ENCODE assay signal across 11 cellular contexts in the genomic region with DNA sequence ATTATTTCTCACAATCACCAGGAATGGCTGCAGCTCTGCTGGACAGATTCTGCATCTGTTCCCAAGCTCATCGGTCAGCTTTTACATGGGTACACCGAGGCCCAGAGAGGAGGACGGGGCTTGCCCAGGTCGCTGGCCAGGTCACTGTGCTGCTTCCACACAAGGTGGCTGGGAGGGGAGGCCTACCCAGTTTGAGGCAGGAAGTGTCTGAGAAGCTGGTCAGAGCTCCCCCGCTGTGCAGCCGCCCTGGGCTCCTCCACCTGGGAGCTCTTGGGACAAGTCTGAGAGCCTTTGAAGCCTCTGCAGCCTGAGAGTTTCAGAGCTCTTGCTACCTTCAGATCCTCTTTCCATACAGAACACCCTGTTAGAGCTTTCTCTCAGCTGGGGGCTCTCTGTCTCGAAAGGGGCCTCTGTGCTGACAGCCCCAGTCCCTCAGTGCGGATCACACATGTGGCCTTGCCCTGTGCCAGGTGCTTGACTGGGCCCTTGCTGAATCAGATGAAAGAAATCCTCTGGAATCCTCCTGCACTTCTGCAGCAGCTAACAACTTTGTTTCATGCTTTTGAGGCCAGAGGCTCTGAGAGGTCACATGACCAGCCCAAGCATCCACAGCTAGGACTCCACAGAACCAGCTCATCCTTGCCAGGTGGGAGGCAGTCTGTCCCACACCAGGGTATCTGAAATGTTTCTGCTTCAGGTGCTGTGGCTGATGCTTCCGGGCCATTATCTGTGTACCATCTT.
DNase-seq lines count a peak whose midpoint lies in the region; ATAC-seq and TF ChIP-seq lines count a peak whose summit lies in the region.
"Had no signal": no experiment of that assay in that cellular context is flagged by ENCODE, and none has a peak within 500 bp of the region (broad histone marks: within the 10 kb centered on the region; RNA-seq: fewer than 3 reads in every experiment).

No MANE protein-coding gene starts in this region.

- no peak overlapping the region for H3K27ac ChIP-seq in OCI-LY7 (ENCODE audit: low read depth, low read length, poor library complexity, severe bottlenecking)
- H3K27ac ChIP-seq in sigmoid colon: peak overlapping the region; percentile 55 to 81 (median 66)

- H3K9me3 ChIP-seq in OCI-LY7 (ENCODE audit: low read length): no peaks in the 10 kb centered on the region
- H3K9me3 ChIP-seq in sigmoid colon: no peaks in the 10 kb centered on the region

- TF ChIP-seq POLR2A in sigmoid colon (IDR thresholded peaks at IDR 0.05): no peak

- no peaks in the 10 kb centered on the region for H3K9me3 Mint-ChIP-seq in progenitor cell of endocrine pancreas (ENCODE audit: low read depth)
- H3K9me3 Mint-ChIP-seq: memory B cell had no signal

- peaks cover 2% of the 10 kb centered on the region for H3K4me1 Mint-ChIP-seq in progenitor cell of endocrine pancreas (ENCODE audit: low read depth)

- H3K27me3 ChIP-seq in sigmoid colon: no peaks in the 10 kb centered on the region

- TF ChIP-seq EP300 in sigmoid colon (IDR thresholded peaks at IDR 0.05): no peak

- WGBS in sigmoid colon, 2 donors: 79 to 94% methylated on average over 9 of the region's 9 CpGs

- in situ Hi-C loops in G401 (cut with HindIII; ENCODE audit: low sequenced_read_pairs): no loop called here

- intact Hi-C loops in OCI-LY7 (cut with micrococcal nuclease; ENCODE audit: unreplicated experiment) (no loop called here), sigmoid colon (cut with DNase I) (no loop called here), sciatic nerve (cut with DNase I) (no loop called here)

- no peak for ATAC-seq in sciatic nerve

- H3K27ac Mint-ChIP-seq in progenitor cell of endocrine pancreas: no peak overlapping the region
- H3K27ac Mint-ChIP-seq: memory B cell had no signal

- POLR2A ChIA-PET in OCI-LY7 (lab: Charles Lee): interaction anchor here (1.5 kb wide), 1 partner anchor 14 kb away, joined by 8 read pairs; no protein-coding TSS in a partner anchor

- no peaks in the 10 kb centered on the region for H3K27me3 Mint-ChIP-seq in progenitor cell of endocrine pancreas
- H3K27me3 Mint-ChIP-seq: memory B cell had no signal

- CTCF ChIA-PET in OCI-LY7 (lab: Charles Lee; ENCODE audit: unreplicated experiment): interaction anchor here (0.7 to 1.0 kb wide), 2 partner anchors 10 to 12 kb away, joined by 3 read pairs; no protein-coding TSS in a partner anchor

- H3K9me2 ChIP-seq in OCI-LY7 (ENCODE audit: insufficient read depth, low read length): no peaks in the 10 kb centered on the region

- H3K36me3 ChIP-seq in OCI-LY7 (ENCODE audit: insufficient read depth, low read length): peaks cover 26% of the 10 kb centered on the region
- no peaks in the 10 kb centered on the region for H3K36me3 ChIP-seq in sigmoid colon

- H3K4me2 ChIP-seq in OCI-LY7 (ENCODE audit: low read length): peak overlapping the region; percentile 15; the same call in 1 of the 2 replicates

- TF ChIP-seq CTCF in OCI-LY7 (conservative IDR thresholded peaks at IDR 0.05; ENCODE audit: low read length) (no peak), sigmoid colon (IDR thresholded peaks at IDR 0.05) (no peak), progenitor cell of endocrine pancreas (IDR thresholded peaks at IDR 0.05; ENCODE audit: unreplicated experiment) (no peak)

- H3K4me3 ChIP-seq in OCI-LY7 (ENCODE audit: low read depth, low read length, poor library complexity, severe bottlenecking): no peak overlapping the region
- no peak overlapping the region for H3K4me3 ChIP-seq in sigmoid colon

- no peak overlapping the region for H3K4me3 Mint-ChIP-seq in progenitor cell of endocrine pancreas (ENCODE audit: low read depth)
- H3K4me3 Mint-ChIP-seq: memory B cell had no signal

- no peak overlapping the region for H2AFZ ChIP-seq in OCI-LY7 (ENCODE audit: low read length)

- no peaks in the 10 kb centered on the region for H3K79me2 ChIP-seq in OCI-LY7 (ENCODE audit: insufficient read depth, low read depth, low read length)

- no peaks in the 10 kb centered on the region for H4K20me1 ChIP-seq in OCI-LY7 (ENCODE audit: insufficient read depth, low read length)

- DNase-seq in G401 (ENCODE audit: low spot score): peak; percentile 28
- peak; percentile 23 for DNase-seq in OCI-LY7 (ENCODE audit: low spot score)
- DNase-seq in amniotic epithelial cell (ENCODE audit: low read depth): peak; percentile 40
- no peak for DNase-seq in sigmoid colon
- DNase-seq in sciatic nerve (ENCODE audit: low spot score): no peak
- no peak for DNase-seq in progenitor cell of endocrine pancreas (ENCODE audit: low spot score, unreplicated experiment)
- DNase-seq in HuH-7.5 (ENCODE audit: low spot score): no peak
- DNase-seq: activated gamma-delta T cell treated with Interleukin-2 at 50 U/mL for 16 hours, GF-D8, HCEC 1CT had no signal

- no peaks in the 10 kb centered on the region for H3K36me3 Mint-ChIP-seq in progenitor cell of endocrine pancreas (ENCODE audit: insufficient read depth)

- H3K4me1 ChIP-seq in OCI-LY7 (ENCODE audit: insufficient read depth, low read length, poor library complexity, severe bottlenecking) (peaks cover 21% of the 10 kb centered on the region), sigmoid colon (peaks cover 0 to 65% (median 57%) of the 10 kb centered on the region in 4 donors)

- no TSS peak for BruUV-seq in OCI-LY7 (replicated peaks; lab: Mats Ljungman, UMichigan)

Comparison
In these comparisons a context has a peak if more than half of its experiments do, and no peak if none do; other contexts are left out.
1. DNase-seq: peak in G401 (single experiment), OCI-LY7 (single experiment) and amniotic epithelial cell (single experiment); none in sigmoid colon (single experiment), sciatic nerve (single experiment), progenitor cell of endocrine pancreas (single experiment) and HuH-7.5 (single experiment).